In genomic region chr14:35826952-35827416, GRCh38 we compare ENCODE assay signal across 8 cellular contexts. TPM values are rescaled to one million over a fixed set of nuclear protein-coding genes. Genes with fewer than 3 reads are reported as not detected.
DNase-seq lines count a peak whose midpoint lies in the region; ATAC-seq, FAIRE-seq and TF ChIP-seq lines count a peak whose summit lies in the region.

No MANE protein-coding gene starts in this region.

- peak overlapping the region; percentile 83 for H3K4me2 ChIP-seq in GM12878 (ENCODE audit: control insufficient read depth, insufficient read depth)
- H3K4me2 ChIP-seq in mesenchymal stem cell (ENCODE audit: low read length, poor library complexity, severe bottlenecking), result peak overlapping the region; percentile 86

- no peak overlapping the region for H3K23ac ChIP-seq in mesenchymal stem cell (ENCODE audit: low read length in 2 of 2)

- H4K20me1 ChIP-seq in GM12878 (ENCODE audit: control insufficient read depth, insufficient read depth), result no peaks in the 10 kb centered on the region

- peaks cover 14% of the 10 kb centered on the region for H3K79me1 ChIP-seq in mesenchymal stem cell (replicated peaks; ENCODE audit: low read length, poor library complexity, severe bottlenecking)

- peak overlapping the region; percentile 87 for H3K9ac ChIP-seq in GM12878 (ENCODE audit: control insufficient read depth, insufficient read depth, low read length)
- H3K9ac ChIP-seq in mesenchymal stem cell (ENCODE audit: low read length), result peak overlapping the region; percentile 98

- TF ChIP-seq EP300 in GM12878 (IDR thresholded peaks at IDR 0.05; ENCODE audit: borderline replicate concordance in 1 of 2, control insufficient read depth in 1 of 2, low read depth in 2 of 2, low read length in 2 of 2), result no peak

- CTCF ChIA-PET in GM12878 (lab: Yijun Ruan, JAX), result interaction anchor here (0.6 to 3.8 kb wide), 6 partner anchors 9 to 1152 kb away, joined by 3 to 56 read pairs (median 4); no protein-coding TSS in a partner anchor

- BruUV-seq in GM12878 (replicated peaks; lab: Mats Ljungman, UMichigan), result no TSS peak

- peaks cover 12% of the 10 kb centered on the region for H3K79me2 ChIP-seq in GM12878 (ENCODE audit: control insufficient read depth, insufficient read depth, low read length)

- POLR2A ChIA-PET in GM12878 (lab: Charles Lee), result interaction anchor here (0.5 to 2.0 kb wide), 7 partner anchors 8 to 671 kb away, joined by 3 to 11 read pairs (median 4); partner anchors contain the start of gene MBIP

- H3K27me3 ChIP-seq in cardiac muscle cell (no peaks in the 10 kb centered on the region), GM12878 (replicated peaks in 1 of 2; ENCODE audit: control insufficient read depth in 2 of 2, insufficient read depth in 2 of 2, low read length in 1 of 2) (no peaks in the 10 kb centered on the region), mesenchymal stem cell (ENCODE audit: control insufficient read depth in 1 of 2, insufficient read depth in 1 of 2, low read length in 2 of 2) (no peaks in the 10 kb centered on the region)

- H2AFZ ChIP-seq in GM12878 (ENCODE audit: control insufficient read depth, low read depth, low read length) (peak overlapping the region; percentile 97), mesenchymal stem cell (ENCODE audit: low read depth, low read length) (peak overlapping the region; percentile 72)

- H3K36me3 ChIP-seq in cardiac muscle cell (peaks cover 9% of the 10 kb centered on the region), GM12878 (ENCODE audit: control insufficient read depth in 2 of 2, insufficient read depth in 2 of 2, low read length in 1 of 2) (no peaks in the 10 kb centered on the region; a peak in 1 of 4 replicates), mesenchymal stem cell (ENCODE audit: control insufficient read depth in 1 of 2, insufficient read depth in 2 of 2, low read depth in 1 of 2, low read length in 2 of 2) (peaks cover 4 to 8% of the 10 kb centered on the region in 2 experiments), urinary bladder (ENCODE audit: insufficient read depth) (peaks cover 3% of the 10 kb centered on the region)

- no peak overlapping the region for H2BK15ac ChIP-seq in mesenchymal stem cell (ENCODE audit: low read depth, poor library complexity, severe bottlenecking)

- peak overlapping the region in 1 of 2 experiments; percentile 77 for H3K18ac ChIP-seq in mesenchymal stem cell (ENCODE audit: low read depth in 1 of 2, low read length in 2 of 2)

- H3K4me3 ChIP-seq in cardiac muscle cell, result peak overlapping the region; percentile 71
- H3K4me3 ChIP-seq in GM12878, result peak overlapping the region; percentile 96
- peak overlapping the region; percentile 86 to 97 for H3K4me3 ChIP-seq in mesenchymal stem cell (ENCODE audit: insufficient read depth in 1 of 2, low read depth in 1 of 2, low read length in 2 of 2)
- H3K4me3 ChIP-seq in urinary bladder (ENCODE audit: low read depth, low read length), result peak overlapping the region; percentile 66

- no peak for TF ChIP-seq RAD21 in GM12878 (IDR thresholded peaks at IDR 0.05; ENCODE audit: insufficient read depth, low read depth, low read length)

- in situ Hi-C loops in GM12878 (cut with MboI), result no loop called here

- no peak overlapping the region for H2BK12ac ChIP-seq in mesenchymal stem cell (ENCODE audit: low read length in 2 of 2)

- SMC1A ChIA-PET in GM12878 (lab: Charles Lee; ENCODE audit: uncharacterized antibody, unreplicated experiment), result interaction anchor here (0.7 to 2.1 kb wide), 2 partner anchors 8 to 9 kb away, joined by 3 to 12 read pairs; no protein-coding TSS in a partner anchor

- H2AK5ac ChIP-seq in mesenchymal stem cell (ENCODE audit: low read length, severe bottlenecking), result no peak overlapping the region

- H3K4ac ChIP-seq in mesenchymal stem cell (ENCODE audit: low read depth in 1 of 2, low read length in 2 of 2), result peak overlapping the region in 1 of 2 experiments; percentile 16

- H2BK120ac ChIP-seq in mesenchymal stem cell (ENCODE audit: low read depth, low read length), result no peak overlapping the region

- no peak for ATAC-seq in GM12878

- H3K9me3 ChIP-seq in cardiac muscle cell (ENCODE audit: low read depth) (no peaks in the 10 kb centered on the region), GM12878 (replicated peaks; ENCODE audit: control insufficient read depth, insufficient read depth, low read length) (no peaks in the 10 kb centered on the region), mesenchymal stem cell (ENCODE audit: control insufficient read depth, low read length) (no peaks in the 10 kb centered on the region)

- RAD21 ChIA-PET in GM12878 (lab: Charles Lee; ENCODE audit: unreplicated experiment), result no interaction called here

- peak overlapping the region; percentile 95 for H3K27ac ChIP-seq in cardiac muscle cell
- H3K27ac ChIP-seq in GM12878 (ENCODE audit: control insufficient read depth, insufficient read depth), result peak overlapping the region; percentile 42; the same call in 1 of the 2 replicates
- peak overlapping the region; percentile 41 for H3K27ac ChIP-seq in mesenchymal stem cell (ENCODE audit: low read length, poor library complexity, severe bottlenecking)
- H3K27ac ChIP-seq in urinary bladder (ENCODE audit: low read depth), result no peak overlapping the region

- no peak overlapping the region for H4K91ac ChIP-seq in mesenchymal stem cell (ENCODE audit: low read length)

- H2BK5ac ChIP-seq in mesenchymal stem cell (ENCODE audit: low read depth, low read length, poor library complexity, severe bottlenecking), result no peak overlapping the region

- WGBS in GM12878 (ENCODE audit: insufficient coverage, insufficient replicate concordance, low lambda C conversion rate, missing lambda C conversion rate), result 7% methylated on average over 11 of the region's 11 CpGs
- 0% methylated on average over 11 of the region's 11 CpGs for WGBS in mesenchymal stem cell
- WGBS in urinary bladder, result 3% methylated on average over 11 of the region's 11 CpGs

- TF ChIP-seq POLR2A in GM12878 (IDR thresholded peaks at IDR 0.05; ENCODE audit: low read depth, low read length), result no peak

- H3K14ac ChIP-seq in mesenchymal stem cell (ENCODE audit: low read length in 2 of 2), result no peak overlapping the region

- no peak for FAIRE-seq in GM12878 (lab: Jason Lieb, UNC)

- H4K8ac ChIP-seq in mesenchymal stem cell (ENCODE audit: low read length), result no peak overlapping the region

- TF ChIP-seq CTCF in cardiac muscle cell (IDR thresholded peaks at IDR 0.05; ENCODE audit: low read depth, low read length) (no peak), GM12878 (IDR thresholded peaks at IDR 0.05 in 2 of 3, conservative IDR thresholded peaks at IDR 0.05 in 1 of 3; ENCODE audit: control insufficient read depth in 2 of 3, extremely low read depth in 1 of 3, insufficient read depth in 1 of 3, low read depth in 3 of 3, low read length in 3 of 3) (no peak)

- DNase-seq in cardiac muscle cell (ENCODE audit: low read depth in 1 of 2, low spot score in 1 of 2) (no peak), cardiac septum (ENCODE audit: low spot score) (no peak), GM12878 (ENCODE audit: low read depth, low spot score) (no peak), mesenchymal stem cell (no peak), ureter (ENCODE audit: low spot score) (no peak), NCI-H2029 (lab: John Stamatoyannopoulos, UW) (no peak), RKO (ENCODE audit: low spot score) (no peak)

- H3K4me1 ChIP-seq in cardiac muscle cell (ENCODE audit: low read depth) (peaks cover 3% of the 10 kb centered on the region), GM12878 (ENCODE audit: control insufficient read depth, insufficient read depth, low read length) (no peaks in the 10 kb centered on the region), mesenchymal stem cell (ENCODE audit: control insufficient read depth, insufficient read depth, low read depth, low read length) (no peaks in the 10 kb centered on the region), urinary bladder (ENCODE audit: insufficient read depth) (no peaks in the 10 kb centered on the region)

- intact Hi-C loops in cardiac septum (cut with DNase I), result no loop called here
- intact Hi-C loops in GM12878 (cut with micrococcal nuclease; ENCODE audit: unreplicated experiment), result loop anchor here (2.0 kb wide), 2 partner anchors 18 to 534 kb away; partner anchors contain the start of genes PSMA6 and RALGAPA1

RNA-seq across cellular contexts. Expression of gene BRMS1L, which starts 0.8 kb away (rescaled TPM):
- total RNA-seq in cardiac muscle cell (7.0 and 8.2 TPM in 2 replicates), cardiac septum (12.1 TPM), GM12878 (2014; rRNA removed) (5.3 and 6.9 TPM in 2 replicates), GM12878 (2014; rRNA removed; fragmentation: Illumina TruSeq; extraction: Trizol) (8.6 and 11.7 TPM in 2 replicates), GM12878 (2021) (6.0 and 6.3 TPM in 2 replicates), urinary bladder (19.1 TPM), ureter (7.3 TPM)
- polyA plus RNA-seq in cardiac muscle cell (18.4 and 18.5 TPM in 2 replicates), GM12878 (2011; rRNA removed) (7.8 and 12.8 TPM in 2 replicates), GM12878 (2014; fragmentation: Illumina TruSeq; extraction: Trizol) (11.6 and 11.8 TPM in 2 replicates), GM12878 (2014; fragmentation: Nextera tagmentation; extraction: Ambion mirVana) (1 to 10 TPM; 7.6 to 8.0 TPM), GM12878 (2014; rRNA removed) (6.6 and 9.3 TPM in 2 replicates), GM12878 (2016; fragmentation: Nextera tagmentation; extraction: Ambion mirVana) (10 to 100 TPM; 22.2 to 26.7 TPM), urinary bladder (12.1 TPM)
- total RNA-seq in GM12878 (2013; cell fraction: nucleolus; rRNA removed), result 6.2 and 8.1 TPM in 2 replicates
- 2.3 TPM for polyA plus RNA-seq in GM12878 (2011; ENCODE audit: low read depth)
- polyA plus RNA-seq in GM12878 (2011; cell fraction: cytosol; rRNA removed), result 2.2 and 2.5 TPM in 2 replicates
- 5.0 and 7.4 TPM in 2 replicates for polyA plus RNA-seq in GM12878 (2011; cell fraction: nucleus; rRNA removed)
- polyA plus RNA-seq in GM12878 (2012), result 4.8 and 6.6 TPM in 2 replicates
- 1.4 and 1.8 TPM in 2 replicates for polyA minus RNA-seq in GM12878 (2011; rRNA and poly(A)+ RNA removed)
- 2.1 and 4.0 TPM in 2 replicates for polyA minus RNA-seq in GM12878 (2011; cell fraction: cytosol; rRNA and poly(A)+ RNA removed)
- polyA minus RNA-seq in GM12878 (2011; cell fraction: nucleus; rRNA and poly(A)+ RNA removed), result 2.5 and 7.6 TPM in 2 replicates
- polyA plus RNA-seq in mesenchymal stem cell (2013, experiment 1 of 2), result 8.8 TPM
- polyA plus RNA-seq in mesenchymal stem cell (2013, experiment 2 of 2), result 9.8 TPM

RNA-seq across cellular contexts. Expression of gene RALGAPA1, which starts 17.9 kb away (rescaled TPM):
- total RNA-seq in cardiac muscle cell (27.4 and 31.5 TPM in 2 replicates), cardiac septum (45.1 TPM), GM12878 (2014; rRNA removed) (15.5 and 22.3 TPM in 2 replicates), GM12878 (2014; rRNA removed; fragmentation: Illumina TruSeq; extraction: Trizol) (26.7 and 30.4 TPM in 2 replicates), GM12878 (2021) (22.8 and 26.7 TPM in 2 replicates), urinary bladder (209 TPM), ureter (100 TPM)
- polyA plus RNA-seq in cardiac muscle cell (28.1 and 30.6 TPM in 2 replicates), GM12878 (2011; rRNA removed) (12.9 and 17.2 TPM in 2 replicates), GM12878 (2014; fragmentation: Illumina TruSeq; extraction: Trizol) (14.4 and 19.3 TPM in 2 replicates), GM12878 (2014; fragmentation: Nextera tagmentation; extraction: Ambion mirVana) (1 to 10 TPM; 5.6 to 5.7 TPM), GM12878 (2014; rRNA removed) (7.7 and 8.3 TPM in 2 replicates), GM12878 (2016; fragmentation: Nextera tagmentation; extraction: Ambion mirVana) (10 to 100 TPM; 15.0 to 18.4 TPM), urinary bladder (17.4 TPM)
- 118 and 125 TPM in 2 replicates for total RNA-seq in GM12878 (2013; cell fraction: nucleolus; rRNA removed)
- polyA plus RNA-seq in GM12878 (2011; ENCODE audit: low read depth), result 3.7 TPM
- 5.7 and 6.7 TPM in 2 replicates for polyA plus RNA-seq in GM12878 (2011; cell fraction: cytosol; rRNA removed)
- 13.4 and 17.6 TPM in 2 replicates for polyA plus RNA-seq in GM12878 (2011; cell fraction: nucleus; rRNA removed)
- 6.0 and 6.7 TPM in 2 replicates for polyA plus RNA-seq in GM12878 (2012)
- polyA minus RNA-seq in GM12878 (2011; rRNA and poly(A)+ RNA removed), result 35.8 and 37.0 TPM in 2 replicates
- polyA minus RNA-seq in GM12878 (2011; cell fraction: cytosol; rRNA and poly(A)+ RNA removed), result 9.5 and 11.7 TPM in 2 replicates
- 39.4 and 75.8 TPM in 2 replicates for polyA minus RNA-seq in GM12878 (2011; cell fraction: nucleus; rRNA and poly(A)+ RNA removed)
- 8.9 TPM for polyA plus RNA-seq in mesenchymal stem cell (2013, experiment 1 of 2)
- 7.6 TPM for polyA plus RNA-seq in mesenchymal stem cell (2013, experiment 2 of 2)
